ENCODE assay signal across 10 cellular contexts in the genomic region with DNA sequence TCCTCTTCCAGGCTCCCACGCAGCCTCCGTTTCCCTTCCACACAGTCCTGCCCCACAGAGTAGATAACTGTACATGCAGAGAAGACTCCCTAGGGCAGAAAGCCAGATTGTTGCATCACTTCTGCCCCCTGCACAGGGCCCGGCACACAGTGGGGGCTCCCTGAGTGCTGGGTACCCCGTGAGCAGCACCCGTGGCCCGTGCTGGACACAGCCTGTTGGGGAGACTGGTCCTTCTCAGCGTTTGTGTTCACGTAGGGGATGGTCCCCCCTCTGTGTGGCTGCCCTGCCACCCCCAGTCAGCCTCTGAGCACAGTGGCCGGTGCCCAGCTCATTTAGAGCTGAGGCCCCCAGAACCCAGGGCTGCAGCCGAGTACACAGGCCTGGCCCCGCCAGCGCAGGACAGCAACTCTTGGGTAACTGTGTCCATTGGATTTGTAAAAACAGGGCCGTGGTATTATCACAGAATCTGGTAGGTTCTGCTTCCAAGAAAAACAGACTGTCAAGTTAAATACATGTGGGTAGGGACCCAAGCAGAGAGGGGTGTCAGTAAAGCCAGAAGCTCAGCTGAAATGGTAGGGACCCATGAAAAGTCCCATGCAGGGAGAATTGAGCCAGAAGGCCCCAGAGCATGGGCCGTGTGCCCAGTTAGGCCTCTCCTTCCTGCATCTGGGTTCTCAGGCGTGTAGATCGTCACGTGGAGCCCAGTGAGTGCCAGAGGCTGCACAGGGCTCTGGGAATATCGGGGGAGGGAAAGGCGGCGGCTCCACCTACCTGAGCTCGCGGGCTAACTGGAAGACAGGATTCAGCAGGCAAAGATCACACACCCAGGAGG.
A peak's percentile ranks its signal among the peaks of the same experiment; 100 is the strongest.
DNase-seq lines count a peak whose midpoint lies in the region; ATAC-seq and TF ChIP-seq lines count a peak whose summit lies in the region.
"Had no signal": no experiment of that assay in that cellular context is flagged by ENCODE, and none has a peak within 500 bp of the region (broad histone marks: within the 10 kb centered on the region; RNA-seq: fewer than 3 reads in every experiment).

No MANE protein-coding gene starts in this region.

- H3K27me3 ChIP-seq in left ventricle myocardium inferior (ENCODE audit: low read depth), result no peaks in the 10 kb centered on the region

- TF ChIP-seq CTCF in left ventricle myocardium inferior (IDR thresholded peaks at IDR 0.05; ENCODE audit: borderline replicate concordance), result no peak

- no peak overlapping the region for H3K27ac Mint-ChIP-seq in naive thymus-derived CD8-positive, alpha-beta T cell
- H3K27ac Mint-ChIP-seq: activated CD8-positive, alpha-beta T cell treated with anti-CD3 and anti-CD28 coated beads for 36 hours had no signal

- H3K36me3 Mint-ChIP-seq in naive thymus-derived CD8-positive, alpha-beta T cell, result no peaks in the 10 kb centered on the region

- peak overlapping the region; percentile 66 for H3K27ac ChIP-seq in left ventricle myocardium inferior (replicated peaks)

- peaks cover 1 to 16% (median 3%) of the 10 kb centered on the region in 5 donors for H3K27me3 Mint-ChIP-seq in naive thymus-derived CD8-positive, alpha-beta T cell

- POLR2A ChIA-PET in naive thymus-derived CD8-positive, alpha-beta T cell (lab: Charles Lee), result no interaction called here

- intact Hi-C loops in left ventricle myocardium inferior (cut with micrococcal nuclease), result no loop called here

- peaks cover 0 to under 1% (median 0%) of the 10 kb centered on the region in 9 donors for H3K9me3 Mint-ChIP-seq in naive thymus-derived CD8-positive, alpha-beta T cell
- H3K9me3 Mint-ChIP-seq: activated CD8-positive, alpha-beta T cell treated with anti-CD3 and anti-CD28 coated beads for 36 hours had no signal

- peaks cover 0 to 5% (median 0%) of the 10 kb centered on the region in 4 donors for H3K4me1 Mint-ChIP-seq in naive thymus-derived CD8-positive, alpha-beta T cell

- DNase-seq in ELF-1 (ENCODE audit: low read depth, low spot score) (peak; percentile 68), astrocyte of the hippocampus (ENCODE audit: low read depth, low spot score) (peak; percentile 67), left ventricle myocardium inferior (peak; percentile 85), renal cortical epithelial cell (ENCODE audit: low read depth) (peak; percentile 87), RKO (ENCODE audit: low spot score) (no peak), NCI-H82 treated with DMSO at 0.1 percent for 48 hours (lab: John Stamatoyannopoulos, UW; ENCODE audit: unreplicated experiment) (no peak), MV-4-11 (lab: John Stamatoyannopoulos, UW) (no peak)
- DNase-seq in naive thymus-derived CD8-positive, alpha-beta T cell, result no peak
- DNase-seq: activated CD8-positive, alpha-beta T cell treated with anti-CD3 and anti-CD28 coated beads for 36 hours had no signal

- H3K4me3 ChIP-seq in left ventricle myocardium inferior, result no peak overlapping the region
- H3K4me3 ChIP-seq: coronary artery had no signal

- no peak for ATAC-seq in naive thymus-derived CD8-positive, alpha-beta T cell
- ATAC-seq: activated CD8-positive, alpha-beta T cell treated with anti-CD3 and anti-CD28 coated beads for 36 hours had no signal

- H3K9me3 ChIP-seq in left ventricle myocardium inferior (replicated peaks), result no peaks in the 10 kb centered on the region

- no peaks in the 10 kb centered on the region for H3K36me3 ChIP-seq in left ventricle myocardium inferior

- H3K4me3 Mint-ChIP-seq in naive thymus-derived CD8-positive, alpha-beta T cell, result no peak overlapping the region
- H3K4me3 Mint-ChIP-seq: activated CD8-positive, alpha-beta T cell treated with anti-CD3 and anti-CD28 coated beads for 36 hours had no signal

- H3K4me1 ChIP-seq in left ventricle myocardium inferior, result peaks cover 18% of the 10 kb centered on the region

Comparison
In these comparisons a context has a peak if more than half of its experiments do, and no peak if none do; other contexts are left out.
1. DNase-seq: peak in ELF-1 (single experiment), astrocyte of the hippocampus (single experiment), left ventricle myocardium inferior (single experiment) and renal cortical epithelial cell (single experiment); none in RKO (single experiment), NCI-H82 treated with DMSO at 0.1 percent for 48 hours (single experiment), naive thymus-derived CD8-positive, alpha-beta T cell (0 of 10) and MV-4-11 (single experiment).